ENCODE assay signal across 18 cellular contexts in the genomic region with DNA sequence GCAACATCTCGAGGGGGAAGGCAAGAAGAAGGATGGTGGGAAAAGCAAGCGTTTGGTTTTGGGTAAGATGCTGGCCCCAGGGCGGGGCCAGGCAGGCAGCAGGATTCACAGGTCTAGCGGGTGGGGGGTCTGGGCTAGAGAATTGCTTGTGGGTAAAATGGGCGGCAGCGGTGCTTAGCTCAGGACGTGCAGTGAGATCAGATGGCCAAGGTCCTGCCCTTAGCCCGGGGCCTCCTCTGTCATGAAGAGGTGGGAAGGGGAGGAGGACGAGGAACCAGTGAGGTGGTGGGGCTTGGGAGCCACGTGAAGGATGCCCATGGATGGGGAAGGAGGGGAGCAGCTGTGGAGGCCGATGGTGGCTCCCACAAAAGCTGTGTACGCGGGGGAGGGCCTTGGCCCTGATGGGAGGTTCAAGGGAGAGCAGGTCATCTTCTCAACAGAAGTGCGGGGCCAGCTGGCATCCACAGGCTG. TPM values are rescaled to one million over a fixed set of nuclear protein-coding genes. Genes with fewer than 3 reads are reported as not detected.
DNase-seq lines count a peak whose midpoint lies in the region; ATAC-seq and TF ChIP-seq lines count a peak whose summit lies in the region.
"Had no signal": no experiment of that assay in that cellular context is flagged by ENCODE, and none has a peak within 500 bp of the region (broad histone marks: within the 10 kb centered on the region; RNA-seq: fewer than 3 reads in every experiment).

No MANE protein-coding gene starts in this region.

- no peak overlapping the region for H4K8ac ChIP-seq in IMR-90 (ENCODE audit: low read depth in 2 of 2, low read length in 2 of 2)

- H3K36me3 ChIP-seq in IMR-90 (ENCODE audit: control insufficient read depth, insufficient read depth, low read length) (no peaks in the 10 kb centered on the region), left lung (no peaks in the 10 kb centered on the region), sigmoid colon (no peaks in the 10 kb centered on the region), colonic mucosa (no peaks in the 10 kb centered on the region)

- no peaks in the 10 kb centered on the region for H4K20me1 ChIP-seq in IMR-90 (ENCODE audit: insufficient read depth, low read length)

- no peak overlapping the region for H2AK5ac ChIP-seq in IMR-90 (ENCODE audit: low read depth, low read length)

- no peak overlapping the region for H2BK20ac ChIP-seq in IMR-90 (ENCODE audit: low read depth, low read length)

- in situ Hi-C loops in IMR-90 (cut with MboI; ENCODE audit: low sequenced_read_pairs), result no loop called here

- WGBS in IMR-90 (ENCODE audit: extremely low coverage in 2 of 2, insufficient read length in 1 of 2), 2 experiments, result 44% methylated on average over 6 of the region's 14 CpGs; no CpG with 5 or more reads in 1 of the 2 experiments
- 73 to 81% methylated on average over 14 of the region's 14 CpGs for WGBS in sigmoid colon, 2 donors

- H3K14ac ChIP-seq in IMR-90 (replicated peaks; ENCODE audit: low read depth, low read length), result no peak overlapping the region

- no peak for TF ChIP-seq EP300 in sigmoid colon (IDR thresholded peaks at IDR 0.05)

- H3K23ac ChIP-seq in IMR-90 (ENCODE audit: low read depth, low read length), result no peak overlapping the region

- DNase-seq in activated T-cell treated with anti-CD3 and anti-CD28 coated beads, Interleukin-2, amount 50 U/mL, for 4 hours, result peak; percentile 1
- DNase-seq in activated T-cell treated with anti-CD3 and anti-CD28 coated beads for 4 hours, result no peak
- DNase-seq in IMR-90, result no peak
- peak; percentile 8 to 47 for DNase-seq in left lung
- DNase-seq in sigmoid colon, result peak; percentile 54
- DNase-seq in SKM-1 (lab: John Stamatoyannopoulos, UW; ENCODE audit: unreplicated experiment), result no peak
- no peak for DNase-seq in OCI-M2 (lab: John Stamatoyannopoulos, UW; ENCODE audit: unreplicated experiment)
- no peak for DNase-seq in colonic mucosa
- DNase-seq: 8988T; DMS79; NCI-H1417 treated with DMSO at 0.1 percent for 48 hours; NCI-H187 treated with DMSO at 0.1 percent for 48 hours; NCI-H446 treated with DMSO at 0.1 percent for 48 hours; NK-92 treated with Interleukin-12 subunit alpha and Interleukin-12 subunit beta, amount 100 ng/mL, for 24 hours; SHP77 treated with DMSO at 0.1 percent for 48 hours had no signal

- no peak for TF ChIP-seq POLR2A in IMR-90 (IDR thresholded peaks at IDR 0.05; ENCODE audit: low read depth, low read length)
- TF ChIP-seq POLR2A in sigmoid colon (IDR thresholded peaks at IDR 0.05), result no peak

- H3K9me3 ChIP-seq in IMR-90 (ENCODE audit: control insufficient read depth, insufficient read depth, low read length) (no peaks in the 10 kb centered on the region), left lung (no peaks in the 10 kb centered on the region), sigmoid colon (no peaks in the 10 kb centered on the region), colonic mucosa (no peaks in the 10 kb centered on the region)

- no TSS peak for BruUV-seq in IMR-90 (replicated peaks; lab: Mats Ljungman, UMichigan)

- ATAC-seq in activated T-cell treated with anti-CD3 and anti-CD28 coated beads, Interleukin-2, amount 50 U/mL, for 4 hours, result no peak
- ATAC-seq in IMR-90 (ENCODE audit: low read depth), result no peak
- no peak for ATAC-seq in left lung

- H3K27me3 ChIP-seq in IMR-90 (ENCODE audit: control insufficient read depth, insufficient read depth, low read length) (peaks cover 14% of the 10 kb centered on the region), left lung (peaks cover 0 to 46% of the 10 kb centered on the region in 2 donors), sigmoid colon (peaks cover 0 to 26% (median 5%) of the 10 kb centered on the region in 3 donors), colonic mucosa (no peaks in the 10 kb centered on the region)

- no peak for TF ChIP-seq CTCF in IMR-90 (conservative IDR thresholded peaks at IDR 0.05; ENCODE audit: low read depth, low read length)
- TF ChIP-seq CTCF in left lung (IDR thresholded peaks at IDR 0.05), result no peak
- no peak for TF ChIP-seq CTCF in sigmoid colon (IDR thresholded peaks at IDR 0.05)
- TF ChIP-seq CTCF in colonic mucosa (IDR thresholded peaks at IDR 0.05), result no peak

- peaks cover 4% of the 10 kb centered on the region for H3K27me3 Mint-ChIP-seq in activated T-cell treated with anti-CD3 and anti-CD28 coated beads, Interleukin-2, amount 50 U/mL, for 4 hours (ENCODE audit: low read depth)

- CTCF ChIA-PET in IMR-90 (lab: Yijun Ruan, JAX), result no interaction called here

- no peaks in the 10 kb centered on the region for H3K79me1 ChIP-seq in IMR-90 (ENCODE audit: low read depth in 1 of 2, low read length in 2 of 2)

- H2BK120ac ChIP-seq in IMR-90 (ENCODE audit: low read depth, low read length), result no peak overlapping the region

- H3K4ac ChIP-seq in IMR-90 (ENCODE audit: low read depth, low read length), result no peak overlapping the region

- H3K4me2 ChIP-seq in IMR-90 (ENCODE audit: low read depth, low read length), result no peak overlapping the region
- H3K4me2 ChIP-seq: KMS-11 had no signal

- no peak overlapping the region for H3K4me3 Mint-ChIP-seq in activated T-cell treated with anti-CD3 and anti-CD28 coated beads, Interleukin-2, amount 50 U/mL, for 4 hours

- H3K4me3 ChIP-seq in IMR-90 (ENCODE audit: insufficient read depth, low read depth, low read length) (no peak overlapping the region), left lung (no peak overlapping the region), sigmoid colon (no peak overlapping the region), colonic mucosa (no peak overlapping the region)

- dilution Hi-C loops in IMR-90 (cut with HindIII; ENCODE audit: low sequenced_read_pairs, unreplicated experiment), result no loop called here

- H2BK5ac ChIP-seq in IMR-90 (ENCODE audit: low read depth, low read length, poor library complexity, severe bottlenecking), result no peak overlapping the region

- intact Hi-C loops in IMR-90 (cut with micrococcal nuclease) (no loop called here), left lung (cut with DNase I) (no loop called here), sigmoid colon (cut with DNase I) (no loop called here), colonic mucosa (cut with DNase I) (no loop called here)

- no peak overlapping the region for H4K91ac ChIP-seq in IMR-90 (ENCODE audit: insufficient read depth, low read depth, low read length)

- H3K36me3 Mint-ChIP-seq in activated T-cell treated with anti-CD3 and anti-CD28 coated beads, Interleukin-2, amount 50 U/mL, for 4 hours (ENCODE audit: insufficient read depth), result no peaks in the 10 kb centered on the region
- H3K36me3 Mint-ChIP-seq: CD14-positive monocyte had no signal

- no peak overlapping the region for H4K5ac ChIP-seq in IMR-90 (ENCODE audit: low read depth, low read length)

- H2BK15ac ChIP-seq in IMR-90 (ENCODE audit: low read depth, low read length), result no peak overlapping the region

- no peaks in the 10 kb centered on the region for H3K9me3 Mint-ChIP-seq in activated T-cell treated with anti-CD3 and anti-CD28 coated beads, Interleukin-2, amount 50 U/mL, for 4 hours
- H3K9me3 Mint-ChIP-seq: CD14-positive monocyte had no signal

- no peaks in the 10 kb centered on the region for H3K9me1 ChIP-seq in IMR-90 (ENCODE audit: insufficient read depth, low read length)

- peak overlapping the region; percentile 21 for H2AFZ ChIP-seq in IMR-90 (replicated peaks; ENCODE audit: low read length, poor library complexity)

- POLR2A ChIA-PET in IMR-90 (lab: Charles Lee; ENCODE audit: unreplicated experiment), result no interaction called here

- H3K27ac ChIP-seq in IMR-90 (ENCODE audit: insufficient read depth, low read length) (no peak overlapping the region), left lung (no peak overlapping the region), sigmoid colon (no peak overlapping the region), colonic mucosa (no peak overlapping the region)
- H3K27ac ChIP-seq: KMS-11 had no signal

- no peak overlapping the region for H3K18ac ChIP-seq in IMR-90 (ENCODE audit: low read depth, low read length)

- TF ChIP-seq RAD21 in IMR-90 (IDR thresholded peaks at IDR 0.05; ENCODE audit: low read length), result no peak

- H3K4me1 ChIP-seq in IMR-90 (ENCODE audit: control insufficient read depth, insufficient read depth, low read length) (no peaks in the 10 kb centered on the region), left lung (no peaks in the 10 kb centered on the region), sigmoid colon (peaks cover 0 to 7% (median 4%) of the 10 kb centered on the region in 4 donors), colonic mucosa (no peaks in the 10 kb centered on the region)

- H3K4me1 Mint-ChIP-seq in activated T-cell treated with anti-CD3 and anti-CD28 coated beads, Interleukin-2, amount 50 U/mL, for 4 hours (ENCODE audit: low read depth), result no peaks in the 10 kb centered on the region

- H3K9ac ChIP-seq in IMR-90 (ENCODE audit: low read depth, low read length) (no peak overlapping the region), colonic mucosa (ENCODE audit: low read depth in 2 of 2, low read length in 2 of 2) (no peak overlapping the region)
- H3K9ac ChIP-seq: KMS-11 had no signal

- no peak overlapping the region for H3K56ac ChIP-seq in IMR-90 (ENCODE audit: extremely low read depth, insufficient read depth, low read length)

- H2AK9ac ChIP-seq in IMR-90 (replicated peaks; ENCODE audit: low read depth, low read length, poor library complexity), result no peak overlapping the region

TF ChIP-seq in IMR-90, 13 proteins besides CTCF, POLR2A, EP300 and RAD21:
- TF ChIP-seq, protein P1, sequence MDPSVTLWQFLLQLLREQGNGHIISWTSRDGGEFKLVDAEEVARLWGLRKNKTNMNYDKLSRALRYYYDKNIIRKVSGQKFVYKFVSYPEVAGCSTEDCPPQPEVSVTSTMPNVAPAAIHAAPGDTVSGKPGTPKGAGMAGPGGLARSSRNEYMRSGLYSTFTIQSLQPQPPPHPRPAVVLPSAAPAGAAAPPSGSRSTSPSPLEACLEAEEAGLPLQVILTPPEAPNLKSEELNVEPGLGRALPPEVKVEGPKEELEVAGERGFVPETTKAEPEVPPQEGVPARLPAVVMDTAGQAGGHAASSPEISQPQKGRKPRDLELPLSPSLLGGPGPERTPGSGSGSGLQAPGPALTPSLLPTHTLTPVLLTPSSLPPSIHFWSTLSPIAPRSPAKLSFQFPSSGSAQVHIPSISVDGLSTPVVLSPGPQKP (IDR thresholded peaks at IDR 0.05; ENCODE audit: borderline replicate concordance, low read depth, low read length), result no peak
- TF ChIP-seq RCOR1 (IDR thresholded peaks at IDR 0.05; ENCODE audit: insufficient replicate concordance, low read length) (no peak), MAFK (IDR thresholded peaks at IDR 0.05; ENCODE audit: low read depth, low read length) (no peak)
TF ChIP-seq in IMR-90: peak in this region for 0.

RNA-seq across cellular contexts. Expression of a gene that starts 59.9 kb away (rescaled TPM):
- total RNA-seq in activated T-cell treated with anti-CD3 and anti-CD28 coated beads, Interleukin-2, amount 50 U/mL, for 4 hours, result under 1 TPM; 0.22 to 0.53 (median 0.42) TPM
- total RNA-seq in IMR-90 (2012; rRNA removed) (1.3 and 1.7 TPM in 2 replicates), left lung (1 to 10 TPM; 1.2 to 4.1 TPM), sigmoid colon (1 to 10 TPM in 1 of 4 donors, under 1 TPM in 2, not detected in 1; 0.36 to 1.7 (median 0.41) TPM), colonic mucosa (under 1 TPM in 1 of 2 donors, not detected in 1; 0.13 TPM)
- polyA plus RNA-seq in IMR-90 (2012; rRNA removed) (1.6 and 1.8 TPM in 2 replicates), sigmoid colon (under 1 TPM in 1 of 3 donors, not detected in 2; 0.10 TPM)
- 1.0 and 1.3 TPM in 2 replicates for polyA plus RNA-seq in IMR-90 (2012; cell fraction: cytosol; rRNA removed)
- polyA plus RNA-seq in IMR-90 (2012; cell fraction: nucleus; rRNA removed; ENCODE audit: low replicate concordance), result 1.0 and 1.8 TPM in 2 replicates
- total RNA-seq: M059J had no signal
- polyA plus RNA-seq: CD14-positive monocyte had no signal

Comparison
In these comparisons a context has a peak if more than half of its experiments do, and no peak if none do; other contexts are left out.
1. DNase-seq: peak in activated T-cell treated with anti-CD3 and anti-CD28 coated beads, Interleukin-2, amount 50 U/mL, for 4 hours (single experiment), left lung (2 of 2) and sigmoid colon (single experiment); none in activated T-cell treated with anti-CD3 and anti-CD28 coated beads for 4 hours (single experiment), IMR-90 (single experiment), SKM-1 (single experiment), OCI-M2 (single experiment) and colonic mucosa (single experiment).